ENCODE assay signal across 2 cellular contexts in genomic region chr1:151293093-151293492, GRCh38.
A peak's percentile ranks its signal among the peaks of the same experiment; 100 is the strongest.
TF ChIP-seq lines count a peak whose summit lies in the region.

No MANE protein-coding gene starts in this region.

TF ChIP-seq in HEK293, 187 proteins besides CTCF, POLR2A, EP300 and RAD21:
- TF ChIP-seq ZFHX2 (tag by site-specific recombination; conservative IDR thresholded peaks at IDR 0.05) (peak; percentile 10; the same call in 1 of the 2 replicates), ZNF426 (tag by site-specific recombination; IDR thresholded peaks at IDR 0.05) (no peak), ZNF777 (tag by site-specific recombination; IDR thresholded peaks at IDR 0.05; ENCODE audit: borderline replicate concordance) (no peak), ZNF10 (tag by site-specific recombination; IDR thresholded peaks at IDR 0.05) (no peak), ZNF280C (tag by site-specific recombination; IDR thresholded peaks at IDR 0.05) (no peak), INSM2 (tag by site-specific recombination; IDR thresholded peaks at IDR 0.05) (no peak), ZNF157 (tag by site-specific recombination; IDR thresholded peaks at IDR 0.05) (no peak), EGR2 (tag by site-specific recombination; IDR thresholded peaks at IDR 0.05; ENCODE audit: low read depth) (peak; percentile 42)

TF ChIP-seq in GM12878, 131 proteins besides CTCF, POLR2A, EP300 and RAD21:
- no peak for TF ChIP-seq ATF2 (IDR thresholded peaks at IDR 0.05; ENCODE audit: low read length)
- TF ChIP-seq PAX5 (IDR thresholded peaks at IDR 0.05; ENCODE audit: borderline replicate concordance, low read depth, low read length) = no peak
